ENCODE assay signal across 2 cellular contexts in genomic region chr5:97093193-97093592, GRCh38.
TF ChIP-seq lines count a peak whose summit lies in the region.

No MANE protein-coding gene starts in this region.

TF ChIP-seq in HepG2, 621 proteins besides CTCF, POLR2A, EP300 and RAD21:
- TF ChIP-seq MAFF (IDR thresholded peaks at IDR 0.05; ENCODE audit: low read depth, low read length) (0 out of 2 replicates have a peak, but pooled peaks have one; percentile 3), GATAD1 (CRISPR knock-in tag; IDR thresholded peaks at IDR 0.05) (no peak), MAFK (conservative IDR thresholded peaks at IDR 0.05 in 1 of 2, IDR thresholded peaks at IDR 0.05 in 1 of 2; ENCODE audit: low read length in 2 of 2) (0 out of 4 replicates have a peak, but pooled peaks of 1 of the 2 experiments have one; percentile 21)

TF ChIP-seq in K562, 482 proteins besides CTCF, POLR2A, EP300 and RAD21:
- TF ChIP-seq FOXK1 (CRISPR knock-in tag; IDR thresholded peaks at IDR 0.05; ENCODE audit: borderline replicate concordance): no peak
- TF ChIP-seq ATF4 (CRISPR knock-in tag; IDR thresholded peaks at IDR 0.05): no peak
- TF ChIP-seq PHB2 (IDR thresholded peaks at IDR 0.05; ENCODE audit: low read depth): no peak
- peak; percentile 74; the same call in 1 of the 2 replicates for TF ChIP-seq ZNF316 (IDR thresholded peaks at IDR 0.05)
- 0 out of 2 replicates have a peak, but pooled peaks have one; percentile 22 for TF ChIP-seq MAFG (tag; conservative IDR thresholded peaks at IDR 0.05)
- no peak for TF ChIP-seq ZNF280A (IDR thresholded peaks at IDR 0.05; ENCODE audit: low read depth, partially characterized antibody)
- no peak for TF ChIP-seq FIP1L1 (IDR thresholded peaks at IDR 0.05; ENCODE audit: low read depth, low read length, poor library complexity, severe bottlenecking)
- peak; percentile 55; the same call in 1 of the 2 replicates for TF ChIP-seq C11orf30 (IDR thresholded peaks at IDR 0.05; ENCODE audit: low read depth)
TF ChIP-seq in K562: peak in this region for 3.
